ENCODE assay signal across 24 cellular contexts in genomic region chr7:57769958-57770357, GRCh38.
DNase-seq lines count a peak whose midpoint lies in the region; ATAC-seq and TF ChIP-seq lines count a peak whose summit lies in the region.
"Had no signal": no experiment of that assay in that cellular context is flagged by ENCODE, and none has a peak within 500 bp of the region (broad histone marks: within the 10 kb centered on the region; RNA-seq: fewer than 3 reads in every experiment).

No MANE protein-coding gene starts in this region.

- TF ChIP-seq CTCF in GM23338 (conservative IDR thresholded peaks at IDR 0.05; ENCODE audit: low read depth in 2 of 2) = no peak

- H3K4me1 Mint-ChIP-seq in GM23338 = no peaks in the 10 kb centered on the region
- H3K4me1 Mint-ChIP-seq: B cell had no signal

- no peaks in the 10 kb centered on the region for H3K9me2 ChIP-seq in GM23338 (ENCODE audit: insufficient read depth)

- peak; percentile 4 for DNase-seq in DMS 273 (lab: John Stamatoyannopoulos, UW; ENCODE audit: unreplicated experiment)
- DNase-seq in DMS 273 treated with DMSO at 0.1 percent for 48 hours (lab: John Stamatoyannopoulos, UW) = no peak
- peak; percentile 36 for DNase-seq in NCI-H1105 (lab: John Stamatoyannopoulos, UW)
- peak; percentile 9 for DNase-seq in NCI-H524 treated with DMSO at 0.1 percent for 48 hours (lab: John Stamatoyannopoulos, UW)
- peak; percentile 81 for DNase-seq in mesenteric fat pad (ENCODE audit: low spot score)
- no peak for DNase-seq in GM23338 (ENCODE audit: low spot score)
- no peak for DNase-seq in SIG-M5 (lab: John Stamatoyannopoulos, UW)
- DNase-seq: Caco-2; CD8-positive, alpha-beta T cell; GOT3; HFFc6; KBM-7; MV-4-11; NCI-H2029; NCI-H2171; NCI-H526; SHP77 treated with DMSO at 0.1 percent for 48 hours had no signal

- no peak overlapping the region for H3K4me3 ChIP-seq in GM23338
- H3K4me3 ChIP-seq: HAP-1, SK-N-MC had no signal

- H3K27me3 Mint-ChIP-seq in GM23338 (ENCODE audit: insufficient read depth, low read depth, poor library complexity) = peaks cover 9% of the 10 kb centered on the region
- H3K27me3 Mint-ChIP-seq: B cell had no signal

- no peaks in the 10 kb centered on the region for H3K79me2 ChIP-seq in GM23338 (replicated peaks; ENCODE audit: insufficient read depth)

- H3K4me1 ChIP-seq in GM23338 (ENCODE audit: insufficient read depth) = no peaks in the 10 kb centered on the region
- H3K4me1 ChIP-seq: Caco-2, HAP-1 had no signal

- no peaks in the 10 kb centered on the region for H3F3A ChIP-seq in GM23338 (replicated peaks; ENCODE audit: low read depth)

- H3K36me3 Mint-ChIP-seq in GM23338 (ENCODE audit: low read depth) = peaks cover 45% of the 10 kb centered on the region
- H3K36me3 Mint-ChIP-seq: CD8-positive, alpha-beta T cell had no signal

- no peak overlapping the region for H3K4me3 Mint-ChIP-seq in GM23338
- H3K4me3 Mint-ChIP-seq: B cell; CD8-positive, alpha-beta T cell; HFFc6 had no signal

- no peak overlapping the region for H3K4me2 ChIP-seq in GM23338

- H3K27ac ChIP-seq in GM23338 (ENCODE audit: low read depth) = no peak overlapping the region
- H3K27ac ChIP-seq: 22Rv1, C4-2B, RWPE1, SK-N-MC had no signal

- H3K27me3 ChIP-seq in GM23338 (ENCODE audit: insufficient read depth) = no peaks in the 10 kb centered on the region

- peaks cover 97% of the 10 kb centered on the region for H3K9me3 Mint-ChIP-seq in GM23338

- H2AFZ ChIP-seq in GM23338 = no peak overlapping the region

- no peak overlapping the region for H3K27ac Mint-ChIP-seq in GM23338
- H3K27ac Mint-ChIP-seq: B cell; CD8-positive, alpha-beta T cell; HFFc6 had no signal

- ATAC-seq in GM23338 = no peak
- ATAC-seq: CD8-positive, alpha-beta T cell; Panc1 had no signal

- H3K36me3 ChIP-seq in GM23338 (ENCODE audit: insufficient read depth) = no peaks in the 10 kb centered on the region
- H3K36me3 ChIP-seq: HAP-1 had no signal

- H4K20me1 ChIP-seq in GM23338 (replicated peaks; ENCODE audit: insufficient read depth) = no peaks in the 10 kb centered on the region

TF ChIP-seq in GM23338, 12 proteins besides CTCF, POLR2A, EP300 and RAD21:
- TF ChIP-seq EZH2 (IDR thresholded peaks at IDR 0.05; ENCODE audit: low read depth, unreplicated experiment) (no peak), ZNF462 (CRISPR knock-in tag; IDR thresholded peaks at IDR 0.05) (no peak), ZNF114 (CRISPR knock-in tag; IDR thresholded peaks at IDR 0.05) (no peak), CREB1 (CRISPR knock-in tag; IDR thresholded peaks at IDR 0.05; ENCODE audit: low read depth) (no peak), POLR2AphosphoS5 (IDR thresholded peaks at IDR 0.05; ENCODE audit: low read depth) (no peak), ETS1 (IDR thresholded peaks at IDR 0.05) (no peak), EZH2phosphoT487 (IDR thresholded peaks at IDR 0.05; ENCODE audit: unreplicated experiment) (no peak), STAT1 (IDR thresholded peaks at IDR 0.05; ENCODE audit: unreplicated experiment) (no peak), NANOG (IDR thresholded peaks at IDR 0.05; ENCODE audit: borderline replicate concordance) (no peak), ZNF331 (CRISPR knock-in tag; IDR thresholded peaks at IDR 0.05; ENCODE audit: low read depth) (no peak), JUNB (IDR thresholded peaks at IDR 0.05; ENCODE audit: unreplicated experiment) (no peak), REST (IDR thresholded peaks at IDR 0.05; ENCODE audit: unreplicated experiment) (no peak)
TF ChIP-seq in GM23338: peak in this region for 0.

Comparison
In these comparisons a context has a peak if more than half of its experiments do, and no peak if none do; other contexts are left out.
1. DNase-seq: peak in DMS 273 (single experiment), NCI-H1105 (single experiment), NCI-H524 treated with DMSO at 0.1 percent for 48 hours (single experiment) and mesenteric fat pad (single experiment); none in DMS 273 treated with DMSO at 0.1 percent for 48 hours (single experiment), GM23338 (single experiment) and SIG-M5 (single experiment).